ENCODE assay signal across 27 cellular contexts in genomic region chr21:38441153-38441552, GRCh38. TPM values are rescaled to one million over a fixed set of nuclear protein-coding genes. Genes with fewer than 3 reads are reported as not detected.
DNase-seq lines count a peak whose midpoint lies in the region; ATAC-seq and TF ChIP-seq lines count a peak whose summit lies in the region.
"Had no signal": no experiment of that assay in that cellular context is flagged by ENCODE, and none has a peak within 500 bp of the region (broad histone marks: within the 10 kb centered on the region; RNA-seq: fewer than 3 reads in every experiment).

No MANE protein-coding gene starts in this region.

- H3K4me3 ChIP-seq in HEK293 (ENCODE audit: low read depth, low read length) (no peak overlapping the region), trophoblast cell (ENCODE audit: low read depth, low read length) (no peak overlapping the region)
- H3K4me3 ChIP-seq: psoas muscle, transverse colon had no signal

- no peak for DNase-seq in foreskin keratinocyte
- no peak for DNase-seq in trophoblast cell
- no peak for DNase-seq in RKO (ENCODE audit: low spot score)
- no peak for DNase-seq in retina
- DNase-seq: activated CD4-positive, alpha-beta T cell treated with anti-CD3 and anti-CD28 coated beads for 48 hours; amygdala; C1 segment of cervical spinal cord; COR-L47; effector CD4-positive, alpha-beta T cell; HCEC 1CT; NCI-H1105 treated with DMSO at 0.1 percent for 48 hours; NCI-H1930; NCI-H524; nucleus accumbens; psoas muscle; SHP77 treated with DMSO at 0.1 percent for 48 hours; T-helper 9 cell; transverse colon had no signal

- H2AFZ ChIP-seq in trophoblast cell (ENCODE audit: insufficient read depth, low read length, poor library complexity) = no peak overlapping the region

- no peak overlapping the region for H4K12ac ChIP-seq in trophoblast cell (ENCODE audit: low read depth, low read length)

- peak overlapping the region; percentile 19 for H2BK5ac ChIP-seq in trophoblast cell (ENCODE audit: low read depth, low read length, poor library complexity)

- H3K79me1 ChIP-seq in trophoblast cell (ENCODE audit: low read length) = peaks cover 9% of the 10 kb centered on the region

- H2BK120ac ChIP-seq in trophoblast cell (ENCODE audit: insufficient read depth, low read length, poor library complexity) = no peak overlapping the region

- no peak overlapping the region for H3K4ac ChIP-seq in trophoblast cell (ENCODE audit: low read depth, low read length)

- peak overlapping the region; percentile 4 for H3K14ac ChIP-seq in trophoblast cell (ENCODE audit: low read length)

- WGBS in trophoblast cell (ENCODE audit: extremely low coverage, insufficient coverage, insufficient read length) = no CpG with 5 or more reads among the region's 2 CpGs

- no peak overlapping the region for H4K8ac ChIP-seq in trophoblast cell (ENCODE audit: low read depth, low read length)

- H3K79me2 ChIP-seq in trophoblast cell (ENCODE audit: control insufficient read depth, insufficient read depth, low read length, poor library complexity) = no peaks in the 10 kb centered on the region

- no peaks in the 10 kb centered on the region for H3K4me1 ChIP-seq in HEK293 (ENCODE audit: control insufficient read depth, insufficient read depth, low read length)
- peaks cover 9% of the 10 kb centered on the region for H3K4me1 ChIP-seq in foreskin keratinocyte
- peaks cover 3% of the 10 kb centered on the region in 2 experiments for H3K4me1 ChIP-seq in trophoblast cell (ENCODE audit: control insufficient read depth in 1 of 2, insufficient read depth in 2 of 2, low read length in 2 of 2)
- H3K4me1 ChIP-seq: psoas muscle, transverse colon had no signal

- CTCF ChIA-PET in HEK293 (lab: Yijun Ruan, JAX) = interaction anchor here (0.6 to 1.2 kb wide), 3 partner anchors 84 to 314 kb away, joined by 3 to 4 read pairs (median 3); no protein-coding TSS in a partner anchor

- H3K9me3 ChIP-seq in HEK293 (ENCODE audit: control insufficient read depth, insufficient read depth, low read depth, low read length) = no peaks in the 10 kb centered on the region
- H3K9me3 ChIP-seq in trophoblast cell (ENCODE audit: insufficient read depth, low read depth, low read length) = peaks cover 2% of the 10 kb centered on the region
- H3K9me3 ChIP-seq: psoas muscle, transverse colon had no signal

- TF ChIP-seq CTCF in HEK293 (tag by site-specific recombination; IDR thresholded peaks at IDR 0.05) (no peak), VCaP (conservative IDR thresholded peaks at IDR 0.05) (no peak), foreskin keratinocyte (conservative IDR thresholded peaks at IDR 0.05) (no peak)

- H3K4me2 ChIP-seq in trophoblast cell (ENCODE audit: low read length) = no peak overlapping the region

- POLR2A ChIA-PET in HEK293 (lab: Yijun Ruan, JAX) = no interaction called here

- no peaks in the 10 kb centered on the region for H3K36me3 ChIP-seq in HEK293 (ENCODE audit: control insufficient read depth in 2 of 2, insufficient read depth in 1 of 2, low read length in 2 of 2)
- no peaks in the 10 kb centered on the region for H3K36me3 ChIP-seq in trophoblast cell (ENCODE audit: control insufficient read depth in 1 of 2, insufficient read depth in 2 of 2, low read length in 2 of 2)
- H3K36me3 ChIP-seq: transverse colon had no signal

- ATAC-seq in foreskin keratinocyte = peak; percentile 5
- no peak for ATAC-seq in GM21737 (IDR thresholded peaks at IDR 0.05; ENCODE audit: unreplicated experiment)
- no peak for ATAC-seq in GM18870 (IDR thresholded peaks at IDR 0.05; ENCODE audit: unreplicated experiment)
- ATAC-seq: left lobe of liver; psoas muscle; stimulated activated memory B cell treated with anti-CD40 and anti-IgM and Interleukin-4, amounts not matched to agents 10 μg/mL and 1 μg/mL and 100 μg/mL, for 72 hours had no signal

- peak overlapping the region; percentile 18 for H4K91ac ChIP-seq in trophoblast cell (ENCODE audit: low read depth, low read length)

- H3K23ac ChIP-seq in trophoblast cell (ENCODE audit: low read length) = no peak overlapping the region

- no peaks in the 10 kb centered on the region for H3K27me3 ChIP-seq in foreskin keratinocyte
- no peaks in the 10 kb centered on the region for H3K27me3 ChIP-seq in trophoblast cell (ENCODE audit: insufficient read depth, low read length)
- H3K27me3 ChIP-seq: transverse colon had no signal

- H2BK12ac ChIP-seq in trophoblast cell (ENCODE audit: low read length) = no peak overlapping the region

- H3K27ac ChIP-seq in HEK293 (ENCODE audit: extremely low read depth, low read depth, low read length) = no peak overlapping the region
- H3K27ac ChIP-seq in VCaP = peak overlapping the region; percentile 51; the same call in 1 of the 2 replicates
- peak overlapping the region; percentile 30 for H3K27ac ChIP-seq in foreskin keratinocyte
- no peak overlapping the region for H3K27ac ChIP-seq in trophoblast cell (ENCODE audit: low read depth, low read length)
- H3K27ac ChIP-seq: epithelial cell of prostate, psoas muscle, transverse colon had no signal

- no peak overlapping the region for H2AK5ac ChIP-seq in trophoblast cell (ENCODE audit: low read length)

- no peak overlapping the region for H3K9ac ChIP-seq in trophoblast cell (ENCODE audit: low read length)

- H3K18ac ChIP-seq in trophoblast cell (ENCODE audit: low read length) = no peak overlapping the region

TF ChIP-seq in HEK293, 187 proteins besides CTCF, POLR2A, EP300 and RAD21:
- TF ChIP-seq ZNF10 (tag by site-specific recombination; IDR thresholded peaks at IDR 0.05) (peak; percentile 99), RBAK (tag by site-specific recombination; IDR thresholded peaks at IDR 0.05) (no peak)

RNA-seq across cellular contexts. Expression of gene ERG, which starts 57.1 kb away (rescaled TPM):
- total RNA-seq in foreskin keratinocyte = 0.24 and 0.49 TPM in 2 replicates
- 0.03 and 0.12 TPM in 2 replicates for polyA plus RNA-seq in foreskin keratinocyte
- 0.01 and 0.08 TPM in 2 replicates for polyA plus RNA-seq in trophoblast cell (2013)
- total RNA-seq: G401, HT-29 had no signal

Comparison
In these comparisons a context has a peak if more than half of its experiments do, and no peak if none do; other contexts are left out.
1. H3K27ac ChIP-seq: peak in VCaP (single experiment) and foreskin keratinocyte (single experiment); none in HEK293 (single experiment) and trophoblast cell (single experiment).